In the genomic region with DNA sequence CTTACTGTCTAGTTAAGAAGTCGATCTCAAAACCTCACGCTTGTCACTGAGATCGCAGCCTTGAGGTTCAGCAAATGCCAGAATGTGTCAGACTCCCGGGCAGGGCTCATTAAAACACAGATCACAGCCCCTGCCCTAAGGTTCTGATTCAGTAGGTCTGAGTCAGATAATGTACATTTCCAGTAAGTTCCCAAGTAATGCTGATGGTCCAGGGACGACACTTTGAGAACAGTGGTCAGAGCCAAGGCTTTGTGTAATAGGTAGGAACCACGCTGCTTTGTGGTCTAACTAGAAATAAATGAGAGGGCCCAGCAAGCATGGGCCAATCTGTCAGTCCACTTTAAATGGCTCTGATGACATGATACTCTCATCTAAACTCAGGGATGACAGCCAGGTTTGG, we compare ENCODE assay signal across 13 cellular contexts.
A peak's percentile ranks its signal among the peaks of the same experiment; 100 is the strongest.
DNase-seq lines count a peak whose midpoint lies in the region; ATAC-seq and TF ChIP-seq lines count a peak whose summit lies in the region.
"Had no signal": no experiment of that assay in that cellular context is flagged by ENCODE, and none has a peak within 500 bp of the region (broad histone marks: within the 10 kb centered on the region; RNA-seq: fewer than 3 reads in every experiment).

No MANE protein-coding gene starts in this region.

- H3K27me3 ChIP-seq in SK-N-SH (ENCODE audit: insufficient read depth) (no peaks in the 10 kb centered on the region), fibroblast of lung (ENCODE audit: control insufficient read depth, insufficient read depth, low read length) (no peaks in the 10 kb centered on the region), transverse colon (no peaks in the 10 kb centered on the region), GM23338 (ENCODE audit: insufficient read depth) (no peaks in the 10 kb centered on the region), tibial nerve (no peaks in the 10 kb centered on the region)
- H3K27me3 ChIP-seq: heart right ventricle had no signal

- H3K9me3 ChIP-seq in SK-N-SH = no peaks in the 10 kb centered on the region
- no peaks in the 10 kb centered on the region for H3K9me3 ChIP-seq in fibroblast of lung (ENCODE audit: control insufficient read depth, insufficient read depth, low read depth, low read length)
- H3K9me3 ChIP-seq in transverse colon = no peaks in the 10 kb centered on the region
- H3K9me3 ChIP-seq in tibial nerve = no peaks in the 10 kb centered on the region
- H3K9me3 ChIP-seq: heart right ventricle had no signal

- DNase-seq in ELR (ENCODE audit: low read depth) (peak; percentile 86), SK-N-SH (no peak), fibroblast of lung (ENCODE audit: low read depth in 2 of 2) (peak; percentile 45 to 86), renal cortical epithelial cell (ENCODE audit: low read depth) (peak; percentile 93), transverse colon (no peak), GM23338 (ENCODE audit: low spot score) (no peak), tibial nerve (ENCODE audit: low spot score in 2 of 2) (no peak)
- no peak for DNase-seq in activated CD4-positive, CD25-positive, alpha-beta regulatory T cell (lab: John Stamatoyannopoulos, UW)
- DNase-seq: activated gamma-delta T cell treated with Interleukin-2 at 50 U/mL for 16 hours, heart right ventricle, left cardiac atrium had no signal

- no peaks in the 10 kb centered on the region for H3K9me3 Mint-ChIP-seq in GM23338
- H3K9me3 Mint-ChIP-seq: CD14-positive monocyte had no signal

- TF ChIP-seq CTCF in SK-N-SH (IDR thresholded peaks at IDR 0.05) (no peak), fibroblast of lung (conservative IDR thresholded peaks at IDR 0.05 in 1 of 2, IDR thresholded peaks at IDR 0.05 in 1 of 2; ENCODE audit: low read depth in 1 of 2, low read length in 2 of 2) (no peak), transverse colon (IDR thresholded peaks at IDR 0.05) (no peak), GM23338 (conservative IDR thresholded peaks at IDR 0.05; ENCODE audit: low read depth in 2 of 2) (no peak), tibial nerve (IDR thresholded peaks at IDR 0.05) (no peak)

- H3K27me3 Mint-ChIP-seq in GM23338 (ENCODE audit: insufficient read depth, low read depth, poor library complexity) = no peaks in the 10 kb centered on the region

- no peak for ATAC-seq in GM23338
- ATAC-seq: heart right ventricle, K562, left cardiac atrium had no signal

- intact Hi-C loops in transverse colon (cut with DNase I; ENCODE audit: low total_unique reads) = no loop called here

- H3K36me3 Mint-ChIP-seq in GM23338 (ENCODE audit: low read depth) = no peaks in the 10 kb centered on the region

- no peak for TF ChIP-seq RAD21 in SK-N-SH (IDR thresholded peaks at IDR 0.05; ENCODE audit: low read length)

- H3K27ac Mint-ChIP-seq in GM23338 = no peak overlapping the region

- peaks cover 0 to 3% of the 10 kb centered on the region in 2 experiments for H3K36me3 ChIP-seq in SK-N-SH (replicated peaks in 1 of 2; ENCODE audit: control insufficient read depth in 1 of 2, insufficient read depth in 2 of 2, low read length in 1 of 2)
- no peaks in the 10 kb centered on the region for H3K36me3 ChIP-seq in fibroblast of lung (ENCODE audit: control insufficient read depth, insufficient read depth, low read length)
- H3K36me3 ChIP-seq in transverse colon = no peaks in the 10 kb centered on the region
- no peaks in the 10 kb centered on the region for H3K36me3 ChIP-seq in GM23338 (ENCODE audit: insufficient read depth)
- H3K36me3 ChIP-seq in tibial nerve = no peaks in the 10 kb centered on the region
- H3K36me3 ChIP-seq: heart right ventricle had no signal

- 57% methylated on average over 6 of the region's 6 CpGs for WGBS in SK-N-SH (ENCODE audit: low lambda C conversion rate)
- 86% methylated on average over 6 of the region's 6 CpGs; no CpG with 5 or more reads in 1 of the 2 donors for WGBS in transverse colon (ENCODE audit: low coverage in 1 of 2), 2 donors
- WGBS in tibial nerve, 2 donors = 89 to 90% methylated on average over 6 of the region's 6 CpGs

- TF ChIP-seq EP300 in SK-N-SH (IDR thresholded peaks at IDR 0.05; ENCODE audit: borderline replicate concordance in 1 of 2, low read depth in 1 of 2, low read length in 1 of 2) (no peak), transverse colon (IDR thresholded peaks at IDR 0.05; ENCODE audit: low read depth) (no peak), tibial nerve (IDR thresholded peaks at IDR 0.05) (no peak)

- H3K4me1 ChIP-seq in SK-N-SH (ENCODE audit: control insufficient read depth in 1 of 2, insufficient read depth in 2 of 2, low read depth in 1 of 2, low read length in 1 of 2) (peaks cover 14 to 30% of the 10 kb centered on the region in 2 experiments), fibroblast of lung (ENCODE audit: control insufficient read depth, extremely low read depth, insufficient read depth, low read length) (peaks cover 5% of the 10 kb centered on the region), transverse colon (peaks cover 0 to 5% (median 0%) of the 10 kb centered on the region in 4 donors), GM23338 (ENCODE audit: insufficient read depth) (no peaks in the 10 kb centered on the region), tibial nerve (peaks cover 0 to 6% (median 0%) of the 10 kb centered on the region in 4 donors)

- H2AFZ ChIP-seq in SK-N-SH (ENCODE audit: low read depth) (no peak overlapping the region), fibroblast of lung (ENCODE audit: low read length) (no peak overlapping the region), GM23338 (no peak overlapping the region)

- peak overlapping the region in 1 of 2 experiments; percentile 67; a peak in 2 of 4 replicates for H3K27ac ChIP-seq in SK-N-SH (ENCODE audit: low read depth in 2 of 2, low read length in 1 of 2)
- H3K27ac ChIP-seq in fibroblast of lung (ENCODE audit: insufficient read depth, low read length) = no peak overlapping the region
- H3K27ac ChIP-seq in transverse colon = no peak overlapping the region
- H3K27ac ChIP-seq in GM23338 (ENCODE audit: low read depth) = no peak overlapping the region
- no peak overlapping the region for H3K27ac ChIP-seq in tibial nerve
- H3K27ac ChIP-seq: heart right ventricle had no signal

- CTCF ChIA-PET in SK-N-SH (lab: Yijun Ruan, JAX) = interaction anchor here (1.4 to 3.1 kb wide), 2 partner anchors 13 to 15 kb away, joined by 4 to 14 read pairs; no protein-coding TSS in a partner anchor

- H3K9ac ChIP-seq in SK-N-SH (no peak overlapping the region), fibroblast of lung (ENCODE audit: insufficient read depth, low read length) (no peak overlapping the region)

- H3F3A ChIP-seq in SK-N-SH (replicated peaks; ENCODE audit: insufficient read depth) = no peaks in the 10 kb centered on the region
- H3F3A ChIP-seq in GM23338 (replicated peaks; ENCODE audit: low read depth) = no peaks in the 10 kb centered on the region

- no peak for TF ChIP-seq POLR2A in transverse colon (IDR thresholded peaks at IDR 0.05)
- TF ChIP-seq POLR2A in tibial nerve (IDR thresholded peaks at IDR 0.05) = no peak

- H3K9me2 ChIP-seq in SK-N-SH (no peaks in the 10 kb centered on the region), GM23338 (ENCODE audit: insufficient read depth) (no peaks in the 10 kb centered on the region)

- H3K4me2 ChIP-seq in SK-N-SH (no peak overlapping the region; the same call in 1 of the 2 replicates), fibroblast of lung (ENCODE audit: extremely low read depth, insufficient read depth, low read length) (no peak overlapping the region), GM23338 (no peak overlapping the region)

- peaks cover 2% of the 10 kb centered on the region; the same call in 2 of the 3 replicates for H3K4me1 Mint-ChIP-seq in GM23338
- H3K4me1 Mint-ChIP-seq: CD14-positive monocyte had no signal

- in situ Hi-C loops in transverse colon (cut with MboI; ENCODE audit: low pct_ligation_motif_present in 1 of 4, low pct_unique_long_range_greater_than_20kb in 1 of 4, low sequenced_read_pairs in 3 of 4) = no loop called here

- no peak overlapping the region for H3K4me3 Mint-ChIP-seq in GM23338
- H3K4me3 Mint-ChIP-seq: CD14-positive monocyte had no signal

- no peaks in the 10 kb centered on the region; the same call in 1 of the 2 replicates for H3K79me2 ChIP-seq in SK-N-SH (ENCODE audit: insufficient read depth)
- no peaks in the 10 kb centered on the region for H3K79me2 ChIP-seq in fibroblast of lung (ENCODE audit: control insufficient read depth, insufficient read depth, low read length)
- no peaks in the 10 kb centered on the region for H3K79me2 ChIP-seq in GM23338 (replicated peaks; ENCODE audit: insufficient read depth)

- H4K20me1 ChIP-seq in SK-N-SH (ENCODE audit: insufficient read depth) (no peaks in the 10 kb centered on the region), fibroblast of lung (ENCODE audit: control insufficient read depth, extremely low read depth, insufficient read depth, low read length) (no peaks in the 10 kb centered on the region), GM23338 (replicated peaks; ENCODE audit: insufficient read depth) (no peaks in the 10 kb centered on the region; the same call in 1 of the 2 replicates)

- H3K4me3 ChIP-seq in SK-N-SH (ENCODE audit: low read depth in 2 of 2, low read length in 1 of 2) (no peak overlapping the region), fibroblast of lung (replicated peaks in 1 of 4; ENCODE audit: control extremely low read depth in 1 of 4, insufficient read depth in 1 of 4, low read depth in 3 of 4, low read length in 4 of 4) (no peak overlapping the region), transverse colon (no peak overlapping the region), GM23338 (no peak overlapping the region), tibial nerve (no peak overlapping the region)
- H3K4me3 ChIP-seq: heart right ventricle, K562 had no signal

- POLR2A ChIA-PET in SK-N-SH (lab: Yijun Ruan, JAX) = no interaction called here

TF ChIP-seq in SK-N-SH, 30 proteins besides CTCF, POLR2A, EP300 and RAD21 (continues in another document):
- TF ChIP-seq NRF1 (IDR thresholded peaks at IDR 0.05; ENCODE audit: low read depth, low read length) (no peak), RXRA (IDR thresholded peaks at IDR 0.05; ENCODE audit: borderline replicate concordance, low read depth) (no peak), MXI1 (IDR thresholded peaks at IDR 0.05; ENCODE audit: low read depth, low read length) (peak; percentile 37; the same call in 1 of the 2 replicates)

TF ChIP-seq in GM23338, 12 proteins besides CTCF, POLR2A, EP300 and RAD21 (continues in another document):
- TF ChIP-seq CREB1 (CRISPR knock-in tag; IDR thresholded peaks at IDR 0.05; ENCODE audit: low read depth) = no peak

Comparison
In these comparisons a context has a peak if more than half of its experiments do, and no peak if none do; other contexts are left out.
1. DNase-seq: peak in ELR (single experiment), fibroblast of lung (2 of 2) and renal cortical epithelial cell (single experiment); none in SK-N-SH (single experiment), transverse colon (single experiment), activated CD4-positive, CD25-positive, alpha-beta regulatory T cell (0 of 4), GM23338 (single experiment) and tibial nerve (0 of 2).